Comparison of ENCODE assay signal across 8 cellular contexts in the genomic region with DNA sequence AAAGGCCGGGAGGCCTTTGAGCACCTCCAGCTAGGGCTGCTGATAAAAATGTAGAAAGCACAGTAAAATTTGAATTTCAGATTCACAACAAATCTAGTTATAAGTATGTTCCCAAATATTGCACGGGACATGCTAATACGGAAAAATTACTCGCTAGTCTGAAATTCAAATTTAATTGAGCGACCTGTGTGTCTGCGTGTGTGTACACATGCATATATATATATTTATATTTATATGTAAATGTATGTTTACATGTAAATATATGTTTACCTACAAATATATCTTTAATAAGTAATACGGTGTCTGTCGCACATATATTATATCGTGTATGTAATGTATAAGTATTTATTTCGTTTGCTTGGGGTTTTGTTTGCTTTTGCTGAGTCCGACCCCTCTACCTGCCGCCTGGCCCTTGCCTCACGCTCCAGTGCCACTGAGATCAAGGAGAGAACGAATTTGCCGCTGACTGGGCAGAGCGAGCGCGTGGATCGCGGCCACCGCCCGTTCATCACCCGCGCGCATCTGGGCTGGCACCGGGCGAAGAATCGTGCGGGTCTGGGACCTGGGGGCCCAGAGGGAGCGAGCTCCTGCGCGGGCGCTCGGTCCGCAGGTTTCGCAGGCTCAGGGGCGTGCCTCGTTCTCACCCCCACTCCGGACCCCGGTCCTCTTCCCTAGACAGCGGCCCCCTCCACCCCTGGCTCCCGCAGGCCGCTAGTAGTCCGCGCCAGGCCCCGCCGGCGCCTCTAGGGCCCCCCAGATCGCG. TPM values are rescaled to one million over a fixed set of nuclear protein-coding genes. Genes with fewer than 3 reads are reported as not detected.
DNase-seq lines count a peak whose midpoint lies in the region; ATAC-seq, FAIRE-seq and TF ChIP-seq lines count a peak whose summit lies in the region.

No MANE protein-coding gene starts in this region.

- intact Hi-C loops in CD8-positive, alpha-beta T cell (cut with DNase I, micrococcal nuclease) = loop anchor here (1.0 to 2.0 kb wide), 5 partner anchors 26 to 206 kb away; partner anchors contain the start of genes CEP104 (in 1 of the 2), DFFB (in 1 of the 2) and LRRC47 (in 1 of the 2)
- intact Hi-C loops in OCI-LY7 (cut with micrococcal nuclease; ENCODE audit: unreplicated experiment) (no loop called here), endothelial cell of umbilical vein (cut with micrococcal nuclease) (loop anchor here (1.0 to 2.0 kb wide), 2 partner anchors 26 to 62 kb away; no protein-coding TSS in a partner anchor), colonic mucosa (cut with DNase I) (no loop called here)

- H3K9me3 Mint-ChIP-seq in CD8-positive, alpha-beta T cell = no peaks in the 10 kb centered on the region

- peak overlapping the region; percentile 78 for H3K4me3 Mint-ChIP-seq in CD8-positive, alpha-beta T cell

- peaks cover 27% of the 10 kb centered on the region for H3K36me3 Mint-ChIP-seq in CD8-positive, alpha-beta T cell

- TF ChIP-seq CTCF in CD8-positive, alpha-beta T cell (IDR thresholded peaks at IDR 0.05) = no peak
- TF ChIP-seq CTCF in OCI-LY7 (conservative IDR thresholded peaks at IDR 0.05; ENCODE audit: low read length) (no peak), endothelial cell of umbilical vein (IDR thresholded peaks at IDR 0.05; ENCODE audit: extremely low read depth in 1 of 2, insufficient read depth in 1 of 2, low read depth in 1 of 2, low read length in 2 of 2) (no peak), colonic mucosa (IDR thresholded peaks at IDR 0.05) (no peak)

- POLR2A ChIA-PET in CD8-positive, alpha-beta T cell (lab: Charles Lee) = no interaction called here
- POLR2A ChIA-PET in OCI-LY7 (lab: Charles Lee) = no interaction called here
- POLR2A ChIA-PET in endothelial cell of umbilical vein (lab: Charles Lee) = no interaction called here

- no peaks in the 10 kb centered on the region for H3K9me3 ChIP-seq in CD8-positive, alpha-beta T cell (ENCODE audit: low read length)
- H3K9me3 ChIP-seq in OCI-LY7 (ENCODE audit: low read length) (no peaks in the 10 kb centered on the region), endothelial cell of umbilical vein (replicated peaks; ENCODE audit: control insufficient read depth, insufficient read depth, low read length) (no peaks in the 10 kb centered on the region), neuron (ENCODE audit: low read length) (no peaks in the 10 kb centered on the region), colonic mucosa (no peaks in the 10 kb centered on the region)

- H3K9ac ChIP-seq in endothelial cell of umbilical vein (replicated peaks; ENCODE audit: extremely low read depth, insufficient read depth, low read length) (no peak overlapping the region), colonic mucosa (ENCODE audit: low read depth in 2 of 2, low read length in 2 of 2) (no peak overlapping the region)

- H4K20me1 ChIP-seq in OCI-LY7 (ENCODE audit: insufficient read depth, low read length) = no peaks in the 10 kb centered on the region
- no peaks in the 10 kb centered on the region for H4K20me1 ChIP-seq in endothelial cell of umbilical vein (replicated peaks; ENCODE audit: control insufficient read depth, extremely low read depth, insufficient read depth, low read length)

- H3K27ac ChIP-seq in CD8-positive, alpha-beta T cell (ENCODE audit: low read depth, low read length) = no peak overlapping the region
- no peak overlapping the region for H3K27ac ChIP-seq in OCI-LY7 (ENCODE audit: low read depth, low read length, poor library complexity, severe bottlenecking)
- no peak overlapping the region for H3K27ac ChIP-seq in endothelial cell of umbilical vein (ENCODE audit: insufficient read depth, low read depth, low read length)
- no peak overlapping the region for H3K27ac ChIP-seq in colonic mucosa

- H3K4me1 ChIP-seq in CD8-positive, alpha-beta T cell (ENCODE audit: insufficient read depth, low read length) = peaks cover 38% of the 10 kb centered on the region
- H3K4me1 ChIP-seq in OCI-LY7 (ENCODE audit: insufficient read depth, low read length, poor library complexity, severe bottlenecking) (peaks cover 12% of the 10 kb centered on the region), endothelial cell of umbilical vein (ENCODE audit: control insufficient read depth, extremely low read depth, insufficient read depth, low read length) (peaks cover 8% of the 10 kb centered on the region), neuron (ENCODE audit: insufficient read depth, low read length) (peaks cover 10% of the 10 kb centered on the region), colonic mucosa (peaks cover 4% of the 10 kb centered on the region)

- H3K27me3 Mint-ChIP-seq in CD8-positive, alpha-beta T cell (ENCODE audit: low read depth) = peaks cover 32% of the 10 kb centered on the region

- no peak for ATAC-seq in CD8-positive, alpha-beta T cell
- no peak for ATAC-seq in HG03025 (IDR thresholded peaks at IDR 0.05; ENCODE audit: low FRiP score, unreplicated experiment)
- ATAC-seq in HG03469 (IDR thresholded peaks at IDR 0.05; ENCODE audit: unreplicated experiment) = no peak

- H3K4me1 Mint-ChIP-seq in CD8-positive, alpha-beta T cell (ENCODE audit: low read depth) = peaks cover 32% of the 10 kb centered on the region

- dilution Hi-C loops in endothelial cell of umbilical vein (cut with MboI; ENCODE audit: extremely low pct_ligation_motif_present, low sequenced_read_pairs) = no loop called here

- H3K4me3 ChIP-seq in CD8-positive, alpha-beta T cell (ENCODE audit: low read depth, low read length) = peak overlapping the region; percentile 71
- peak overlapping the region; percentile 91 for H3K4me3 ChIP-seq in OCI-LY7 (ENCODE audit: low read depth, low read length, poor library complexity, severe bottlenecking)
- H3K4me3 ChIP-seq in endothelial cell of umbilical vein (replicated peaks in 1 of 3; ENCODE audit: insufficient read depth in 1 of 3, low read depth in 1 of 3, low read length in 3 of 3) = no peak overlapping the region
- peak overlapping the region; percentile 93 for H3K4me3 ChIP-seq in neuron (ENCODE audit: low read length)
- no peak overlapping the region for H3K4me3 ChIP-seq in colonic mucosa

- FAIRE-seq in endothelial cell of umbilical vein (lab: Jason Lieb, UNC) (no peak), GM12891 (lab: Jason Lieb, UNC) (no peak)

- H3K36me3 ChIP-seq in CD8-positive, alpha-beta T cell (ENCODE audit: insufficient read depth, low read length) = peaks cover 6% of the 10 kb centered on the region
- peaks cover 21% of the 10 kb centered on the region; the same call in 1 of the 2 replicates for H3K36me3 ChIP-seq in OCI-LY7 (ENCODE audit: insufficient read depth, low read length)
- peaks cover 0 to 8% of the 10 kb centered on the region in 2 experiments for H3K36me3 ChIP-seq in endothelial cell of umbilical vein (ENCODE audit: control insufficient read depth in 2 of 2, extremely low read depth in 1 of 2, insufficient read depth in 2 of 2, low read length in 2 of 2)
- H3K36me3 ChIP-seq in neuron (ENCODE audit: insufficient read depth, low read length) = peaks cover 18% of the 10 kb centered on the region
- H3K36me3 ChIP-seq in colonic mucosa = no peaks in the 10 kb centered on the region

- H2AFZ ChIP-seq in OCI-LY7 (ENCODE audit: low read length) (no peak overlapping the region; the same call in 1 of the 2 replicates), endothelial cell of umbilical vein (ENCODE audit: low read depth, low read length) (no peak overlapping the region), neuron (ENCODE audit: low read depth, low read length) (no peak overlapping the region)

- H3K4me2 ChIP-seq in OCI-LY7 (ENCODE audit: low read length) = peak overlapping the region; percentile 31; the same call in 1 of the 2 replicates
- peak overlapping the region; percentile 72 for H3K4me2 ChIP-seq in endothelial cell of umbilical vein (ENCODE audit: insufficient read depth, low read length)

- no peaks in the 10 kb centered on the region for H3K9me1 ChIP-seq in endothelial cell of umbilical vein (replicated peaks; ENCODE audit: control insufficient read depth, extremely low read depth, insufficient read depth, low read length)

- H3K27me3 ChIP-seq in CD8-positive, alpha-beta T cell (ENCODE audit: insufficient read depth, low read length) = peaks cover 26% of the 10 kb centered on the region
- H3K27me3 ChIP-seq in endothelial cell of umbilical vein (ENCODE audit: control insufficient read depth in 2 of 2, insufficient read depth in 2 of 2, low read length in 2 of 2) (peaks cover 27 to 45% of the 10 kb centered on the region in 2 experiments), neuron (ENCODE audit: insufficient read depth, low read length) (peaks cover 51% of the 10 kb centered on the region), colonic mucosa (peaks cover 49% of the 10 kb centered on the region)

- TF ChIP-seq POLR2A in endothelial cell of umbilical vein (IDR thresholded peaks at IDR 0.05; ENCODE audit: low read depth, low read length) (no peak), GM12891 (IDR thresholded peaks at IDR 0.05; ENCODE audit: low read depth, low read length) (no peak)

- no peak for DNase-seq in CD8-positive, alpha-beta T cell
- no peak for DNase-seq in OCI-LY7 (ENCODE audit: low spot score)
- no peak for DNase-seq in endothelial cell of umbilical vein (ENCODE audit: low read depth, low spot score)
- DNase-seq in colonic mucosa = no peak
- no peak for DNase-seq in GM12891 (ENCODE audit: insufficient read length, low spot score)

- no peaks in the 10 kb centered on the region for H3K79me2 ChIP-seq in OCI-LY7 (ENCODE audit: insufficient read depth, low read depth, low read length)
- H3K79me2 ChIP-seq in endothelial cell of umbilical vein (ENCODE audit: control insufficient read depth, insufficient read depth, low read length) = peaks cover 4% of the 10 kb centered on the region

- no peaks in the 10 kb centered on the region for H3K9me2 ChIP-seq in OCI-LY7 (ENCODE audit: insufficient read depth, low read length)

- CTCF ChIA-PET in CD8-positive, alpha-beta T cell (lab: Charles Lee) = interaction anchor here (1.3 to 2.6 kb wide), 2 partner anchors 18 to 160 kb away, joined by 3 to 8 read pairs; no protein-coding TSS in a partner anchor
- CTCF ChIA-PET in OCI-LY7 (lab: Charles Lee; ENCODE audit: unreplicated experiment) = interaction anchor here (0.6 kb wide), 1 partner anchor 318 kb away, joined by 3 read pairs; no protein-coding TSS in a partner anchor
- CTCF ChIA-PET in endothelial cell of umbilical vein (lab: Charles Lee) = interaction anchor here (1.4 kb wide), 1 partner anchor 197 kb away, joined by 3 read pairs; no protein-coding TSS in a partner anchor

- H3K27ac Mint-ChIP-seq in CD8-positive, alpha-beta T cell = no peak overlapping the region

- BruUV-seq in OCI-LY7 (replicated peaks; lab: Mats Ljungman, UMichigan) (no TSS peak), endothelial cell of umbilical vein (replicated peaks; lab: Mats Ljungman, UMichigan) (no TSS peak)

RNA-seq across cellular contexts. Expression of gene WRAP73, which starts 0.5 kb away (rescaled TPM):
- total RNA-seq in CD8-positive, alpha-beta T cell = 10 to 100 TPM; 23.7 to 27.5 TPM
- total RNA-seq in OCI-LY7 (2014; rRNA removed; shearing (Covaris generic)) = 28.1 and 40.0 TPM in 2 replicates
- total RNA-seq in OCI-LY7 (2022) = 32.9 and 34.7 TPM in 2 replicates
- total RNA-seq in endothelial cell of umbilical vein = 23.0 and 27.7 TPM in 2 replicates
- polyA plus RNA-seq in endothelial cell of umbilical vein = 50.7 and 59.2 TPM in 2 replicates
- 28.5 and 35.3 TPM in 2 replicates for polyA plus RNA-seq in endothelial cell of umbilical vein (2011; cell fraction: cytosol; rRNA removed)
- 107 and 136 TPM in 2 replicates for polyA plus RNA-seq in endothelial cell of umbilical vein (2011; cell fraction: nucleus; rRNA removed)
- 19.9 and 22.0 TPM in 2 replicates for polyA plus RNA-seq in endothelial cell of umbilical vein (2012)
- 32.1 and 37.9 TPM in 2 replicates for polyA minus RNA-seq in endothelial cell of umbilical vein
- 19.9 TPM for polyA minus RNA-seq in endothelial cell of umbilical vein (2011; cell fraction: cytosol; rRNA and poly(A)+ RNA removed)
- 25.3 and 26.9 TPM in 2 replicates for polyA minus RNA-seq in endothelial cell of umbilical vein (2011; cell fraction: nucleus; rRNA and poly(A)+ RNA removed)
- 10 to 100 TPM; 19.9 to 24.2 TPM for total RNA-seq in colonic mucosa
- polyA plus RNA-seq in GM12891 (2012; ENCODE audit: low read depth, missing spikeins) = 23.5 TPM

RNA-seq across cellular contexts. Expression of gene TP73, which starts 1.9 kb away (rescaled TPM):
- not detected for total RNA-seq in CD8-positive, alpha-beta T cell
- total RNA-seq in OCI-LY7 (2014; rRNA removed; shearing (Covaris generic)) = 0.05 TPM in 1 of 2 replicates, not detected in the other
- total RNA-seq in OCI-LY7 (2022) = 0.37 and 0.48 TPM in 2 replicates
- total RNA-seq in endothelial cell of umbilical vein = 0.15 TPM in 1 of 2 replicates, not detected in the other
- polyA plus RNA-seq in endothelial cell of umbilical vein = 0.03 and 0.10 TPM in 2 replicates
- polyA plus RNA-seq in endothelial cell of umbilical vein (2011; cell fraction: cytosol; rRNA removed) = 0.04 and 0.07 TPM in 2 replicates
- 0.07 and 0.18 TPM in 2 replicates for polyA plus RNA-seq in endothelial cell of umbilical vein (2011; cell fraction: nucleus; rRNA removed)
- polyA plus RNA-seq in endothelial cell of umbilical vein (2012) = not detected in 2 replicates
- 0.06 and 0.39 TPM in 2 replicates for polyA minus RNA-seq in endothelial cell of umbilical vein
- polyA minus RNA-seq in endothelial cell of umbilical vein (2011; cell fraction: cytosol; rRNA and poly(A)+ RNA removed) = not detected
- polyA minus RNA-seq in endothelial cell of umbilical vein (2011; cell fraction: nucleus; rRNA and poly(A)+ RNA removed) = not detected in 2 replicates
- under 1 TPM; 0.29 to 0.42 TPM for total RNA-seq in colonic mucosa
- 8.8 TPM for polyA plus RNA-seq in GM12891 (2012; ENCODE audit: low read depth, missing spikeins)

RNA-seq across cellular contexts. Expression of gene TPRG1L, which starts 25.6 kb away (rescaled TPM):
- total RNA-seq in CD8-positive, alpha-beta T cell = 10 to 100 TPM; 39.0 to 39.8 TPM
- 3.1 and 3.6 TPM in 2 replicates for total RNA-seq in OCI-LY7 (2014; rRNA removed; shearing (Covaris generic))
- 6.8 and 7.4 TPM in 2 replicates for total RNA-seq in OCI-LY7 (2022)
- total RNA-seq in endothelial cell of umbilical vein = 46.2 and 53.8 TPM in 2 replicates
- 50.5 and 52.3 TPM in 2 replicates for polyA plus RNA-seq in endothelial cell of umbilical vein
- polyA plus RNA-seq in endothelial cell of umbilical vein (2011; cell fraction: cytosol; rRNA removed) = 48.1 and 48.2 TPM in 2 replicates
- polyA plus RNA-seq in endothelial cell of umbilical vein (2011; cell fraction: nucleus; rRNA removed) = 19.1 and 20.9 TPM in 2 replicates
- polyA plus RNA-seq in endothelial cell of umbilical vein (2012) = 45.0 and 53.8 TPM in 2 replicates
- 43.9 and 44.1 TPM in 2 replicates for polyA minus RNA-seq in endothelial cell of umbilical vein
- 18.9 TPM for polyA minus RNA-seq in endothelial cell of umbilical vein (2011; cell fraction: cytosol; rRNA and poly(A)+ RNA removed)
- 7.4 and 9.6 TPM in 2 replicates for polyA minus RNA-seq in endothelial cell of umbilical vein (2011; cell fraction: nucleus; rRNA and poly(A)+ RNA removed)
- 10 to 100 TPM; 63.0 to 81.5 TPM for total RNA-seq in colonic mucosa
- 10.6 TPM for polyA plus RNA-seq in GM12891 (2012; ENCODE audit: low read depth, missing spikeins)

RNA-seq across cellular contexts. Expression of gene MEGF6, which starts 39.1 kb away (rescaled TPM):
- total RNA-seq in CD8-positive, alpha-beta T cell = 10 to 100 TPM; 33.9 to 42.8 TPM
- 0.10 and 0.32 TPM in 2 replicates for total RNA-seq in OCI-LY7 (2014; rRNA removed; shearing (Covaris generic))
- total RNA-seq in OCI-LY7 (2022) (0.15 and 0.17 TPM in 2 replicates), endothelial cell of umbilical vein (47.4 and 63.7 TPM in 2 replicates), colonic mucosa (1 to 10 TPM; 5.2 to 6.4 TPM)
- 22.5 and 31.7 TPM in 2 replicates for polyA plus RNA-seq in endothelial cell of umbilical vein
- polyA plus RNA-seq in endothelial cell of umbilical vein (2011; cell fraction: cytosol; rRNA removed) = 6.7 and 12.0 TPM in 2 replicates
- 66.7 and 89.2 TPM in 2 replicates for polyA plus RNA-seq in endothelial cell of umbilical vein (2011; cell fraction: nucleus; rRNA removed)
- polyA plus RNA-seq in endothelial cell of umbilical vein (2012) = 16.0 and 34.6 TPM in 2 replicates
- 19.6 and 21.3 TPM in 2 replicates for polyA minus RNA-seq in endothelial cell of umbilical vein
- polyA minus RNA-seq in endothelial cell of umbilical vein (2011; cell fraction: cytosol; rRNA and poly(A)+ RNA removed) = 5.4 TPM
- polyA minus RNA-seq in endothelial cell of umbilical vein (2011; cell fraction: nucleus; rRNA and poly(A)+ RNA removed) = 14.7 and 42.2 TPM in 2 replicates
- polyA plus RNA-seq in GM12891 (2012; ENCODE audit: low read depth, missing spikeins) = 0.40 TPM

Comparison
In these comparisons a context has a peak if more than half of its experiments do, and no peak if none do; other contexts are left out.
1. H3K4me3 ChIP-seq: peak in CD8-positive, alpha-beta T cell (single experiment), OCI-LY7 (single experiment) and neuron (single experiment); none in endothelial cell of umbilical vein (0 of 3) and colonic mucosa (single experiment).
2. intact Hi-C loops: an anchor here in CD8-positive, alpha-beta T cell (1.0 to 2.0 kb wide) and endothelial cell of umbilical vein (1.0 to 2.0 kb wide); none called in OCI-LY7 and colonic mucosa.